15 cellular contexts compared by ENCODE assay signal in the genomic region with DNA sequence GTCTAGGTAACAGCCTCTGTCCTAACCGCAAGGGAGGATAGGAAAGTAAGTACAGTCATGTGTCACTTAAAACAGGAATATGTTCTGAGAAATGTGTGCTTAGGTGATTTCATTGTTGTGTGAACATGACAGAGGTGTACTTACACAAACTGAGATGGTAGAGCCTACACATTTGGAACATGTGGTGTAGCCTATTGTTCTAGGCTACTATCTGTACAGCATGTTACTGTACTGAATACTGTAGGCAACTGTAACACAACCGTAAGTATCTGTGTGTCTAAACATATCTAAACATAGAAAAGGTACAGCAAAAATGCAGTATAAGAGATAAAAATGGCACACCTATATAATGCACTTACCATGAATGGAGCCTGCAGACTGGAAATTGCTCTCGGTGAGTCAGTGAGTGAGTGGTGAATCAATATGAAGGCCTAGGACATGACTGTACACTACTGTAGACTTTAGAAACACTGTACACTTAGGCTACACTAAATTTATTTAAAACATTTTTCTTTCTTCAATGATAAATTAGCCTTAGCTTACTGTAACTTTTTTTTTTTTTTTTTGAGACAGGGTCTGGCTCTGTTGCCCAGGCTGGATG. TPM values are rescaled to one million over a fixed set of nuclear protein-coding genes. Genes with fewer than 3 reads are reported as not detected.
DNase-seq lines count a peak whose midpoint lies in the region; ATAC-seq, FAIRE-seq and TF ChIP-seq lines count a peak whose summit lies in the region.
"Had no signal": no experiment of that assay in that cellular context is flagged by ENCODE, and none has a peak within 500 bp of the region (broad histone marks: within the 10 kb centered on the region; RNA-seq: fewer than 3 reads in every experiment).

No MANE protein-coding gene starts in this region.

- FAIRE-seq in H54 (lab: Jason Lieb, UNC): peak; percentile 11

- H3K4me3 ChIP-seq in PC-3 (ENCODE audit: low read length) (no peak overlapping the region), mammary epithelial cell (replicated peaks in 1 of 3; ENCODE audit: insufficient read depth in 1 of 3, low read depth in 2 of 3, low read length in 3 of 3) (no peak overlapping the region), osteoblast (ENCODE audit: insufficient read depth, low read length) (no peak overlapping the region)
- H3K4me3 ChIP-seq: ovary, Peyer's patch, uterus had no signal

- H3K9me3 ChIP-seq in PC-3 (ENCODE audit: low read length) (no peaks in the 10 kb centered on the region), mammary epithelial cell (replicated peaks; ENCODE audit: insufficient read depth, low read length) (no peaks in the 10 kb centered on the region), osteoblast (ENCODE audit: low read depth, low read length) (no peaks in the 10 kb centered on the region)
- H3K9me3 ChIP-seq: ovary, Peyer's patch, uterus had no signal

- dilution Hi-C loops in mammary epithelial cell (cut with HindIII; ENCODE audit: low sequenced_read_pairs): no loop called here

- CTCF ChIA-PET in PC-3 (lab: Charles Lee) (no interaction called here), mammary epithelial cell (lab: Charles Lee; ENCODE audit: low non-redundant PET) (no interaction called here)

- in situ Hi-C loops in mammary epithelial cell (cut with MboI; ENCODE audit: low sequenced_read_pairs in 2 of 2): no loop called here

- no peaks in the 10 kb centered on the region for H4K20me1 ChIP-seq in PC-3 (ENCODE audit: low read length)
- no peaks in the 10 kb centered on the region for H4K20me1 ChIP-seq in mammary epithelial cell (ENCODE audit: insufficient read depth, low read length)
- no peaks in the 10 kb centered on the region for H4K20me1 ChIP-seq in osteoblast (ENCODE audit: insufficient read depth, low read length)

- H2AFZ ChIP-seq in PC-3 (ENCODE audit: low read length) (no peak overlapping the region), mammary epithelial cell (ENCODE audit: low read depth, low read length) (peak overlapping the region; percentile 72), osteoblast (ENCODE audit: low read length) (no peak overlapping the region)

- POLR2A ChIA-PET in PC-3 (lab: Charles Lee; ENCODE audit: unreplicated experiment): interaction anchor here (0.6 kb wide), 1 partner anchor 25 kb away, joined by 15 read pairs; no protein-coding TSS in a partner anchor

- WGBS in mammary epithelial cell (ENCODE audit: low coverage, missing lambda C conversion rate): 56% methylated on average over 3 of the region's 3 CpGs

- H3K4me1 ChIP-seq in PC-3 (ENCODE audit: insufficient read depth, low read length) (peaks cover 10% of the 10 kb centered on the region; the same call in 1 of the 2 replicates), mammary epithelial cell (ENCODE audit: insufficient read depth, low read length) (peaks cover 19% of the 10 kb centered on the region), osteoblast (ENCODE audit: insufficient read depth, low read length) (peaks cover 4% of the 10 kb centered on the region)
- H3K4me1 ChIP-seq: Peyer's patch, uterus had no signal

- no TSS peak for BruUV-seq in PC-3 (replicated peaks; lab: Mats Ljungman, UMichigan)
- BruUV-seq in mammary epithelial cell (replicated peaks; lab: Mats Ljungman, UMichigan): TSS peak; percentile 87

- no peak for TF ChIP-seq POLR2A in H54 (IDR thresholded peaks at IDR 0.05; ENCODE audit: low read depth, low read length)

- intact Hi-C loops in PC-3 (cut with micrococcal nuclease) (no loop called here), mammary epithelial cell (cut with micrococcal nuclease) (no loop called here), left cardiac atrium (cut with DNase I) (no loop called here)

- H3K79me2 ChIP-seq in PC-3 (ENCODE audit: low read length) (no peaks in the 10 kb centered on the region), mammary epithelial cell (ENCODE audit: insufficient read depth, low read length) (no peaks in the 10 kb centered on the region), osteoblast (ENCODE audit: insufficient read depth, low read length) (no peaks in the 10 kb centered on the region)

- peak overlapping the region; percentile 34 for H3K27ac ChIP-seq in PC-3 (ENCODE audit: low read length)
- peak overlapping the region; percentile 39 for H3K27ac ChIP-seq in mammary epithelial cell (ENCODE audit: insufficient read depth, low read depth, low read length)
- peak overlapping the region; percentile 43 for H3K27ac ChIP-seq in osteoblast (ENCODE audit: low read depth, low read length)
- H3K27ac ChIP-seq: C4-2B, ovary, Peyer's patch, uterus had no signal

- H3F3A ChIP-seq in PC-3 (ENCODE audit: low read length, unreplicated experiment): no peaks in the 10 kb centered on the region

- no peak overlapping the region for H3K9ac ChIP-seq in PC-3 (ENCODE audit: low read length)
- H3K9ac ChIP-seq in mammary epithelial cell (ENCODE audit: insufficient read depth, low read length): no peak overlapping the region

- H3K4me2 ChIP-seq in PC-3 (ENCODE audit: low read length): no peak overlapping the region
- H3K4me2 ChIP-seq in mammary epithelial cell (ENCODE audit: insufficient read depth, low read depth, low read length): peak overlapping the region; percentile 17
- H3K4me2 ChIP-seq in osteoblast (ENCODE audit: insufficient read depth, low read length): no peak overlapping the region

- no peaks in the 10 kb centered on the region for H3K9me2 ChIP-seq in PC-3 (replicated peaks; ENCODE audit: low read length)

- DNase-seq in H54 (ENCODE audit: insufficient read length, low spot score) (no peak), PC-3 (peak; percentile 80), mammary epithelial cell (peak; percentile 83), osteoblast (ENCODE audit: insufficient read length, low spot score, missing footprints) (no peak), amygdala (lab: John Stamatoyannopoulos, UW) (no peak), D341Med (ENCODE audit: low spot score) (no peak), left cardiac atrium (no peak)
- DNase-seq: DMS79 treated with DMSO at 0.1 percent for 48 hours, NCI-H2029, NCI-H524 treated with DMSO at 0.1 percent for 48 hours, ovary, Peyer's patch, uterus had no signal

- ATAC-seq in PC-3 (peak; percentile 99), HG02610 (IDR thresholded peaks at IDR 0.05; ENCODE audit: unreplicated experiment) (no peak), left cardiac atrium (no peak)

- H3K27me3 ChIP-seq in PC-3 (ENCODE audit: low read length) (no peaks in the 10 kb centered on the region), mammary epithelial cell (ENCODE audit: insufficient read depth, low read length) (no peaks in the 10 kb centered on the region), osteoblast (ENCODE audit: insufficient read depth, low read length) (no peaks in the 10 kb centered on the region)
- H3K27me3 ChIP-seq: ovary, Peyer's patch, uterus had no signal

- H3K36me3 ChIP-seq in PC-3 (ENCODE audit: low read depth, low read length) (no peaks in the 10 kb centered on the region), mammary epithelial cell (ENCODE audit: insufficient read depth, low read length) (no peaks in the 10 kb centered on the region), osteoblast (ENCODE audit: insufficient read depth, low read length) (no peaks in the 10 kb centered on the region)
- H3K36me3 ChIP-seq: ovary, Peyer's patch, uterus had no signal

- no peak for TF ChIP-seq CTCF in PC-3 (conservative IDR thresholded peaks at IDR 0.05; ENCODE audit: low read depth, low read length)
- TF ChIP-seq CTCF in mammary epithelial cell (conservative IDR thresholded peaks at IDR 0.05 in 1 of 2, IDR thresholded peaks at IDR 0.05 in 1 of 2; ENCODE audit: extremely low read depth in 1 of 2, insufficient read depth in 1 of 2, low read depth in 1 of 2, low read length in 2 of 2): no peak
- no peak for TF ChIP-seq CTCF in osteoblast (IDR thresholded peaks at IDR 0.05; ENCODE audit: extremely low read depth, low read depth, low read length)

RNA-seq across cellular contexts. Expression of a gene that starts 13.2 kb away (rescaled TPM):
- total RNA-seq in PC-3 (2014; rRNA removed): 43.0 and 86.4 TPM in 2 replicates
- total RNA-seq in mammary epithelial cell: 100 to 1,000 TPM; 304 to 321 TPM
- polyA plus RNA-seq in mammary epithelial cell: 35.7 TPM
- polyA minus RNA-seq in mammary epithelial cell: 210 TPM
- 189 and 225 TPM in 2 replicates for total RNA-seq in osteoblast
- total RNA-seq in left cardiac atrium: 10 to 100 TPM; 42.4 to 59.8 TPM

RNA-seq across cellular contexts. Expression of a gene that starts 48.8 kb away (rescaled TPM):
- total RNA-seq in PC-3 (2014; rRNA removed) (2.2 and 2.6 TPM in 2 replicates), mammary epithelial cell (10 to 100 TPM in 1 of 2 donors, 1 to 10 TPM in 1; 5.5 to 12.4 TPM), osteoblast (4.1 and 5.8 TPM in 2 replicates), left cardiac atrium (1 to 10 TPM; 5.2 to 7.1 TPM)
- 7.8 TPM for polyA plus RNA-seq in mammary epithelial cell
- polyA minus RNA-seq in mammary epithelial cell: 55.1 TPM

Comparison
In these comparisons a context has a peak if more than half of its experiments do, and no peak if none do; other contexts are left out.
1. DNase-seq: peak in PC-3 (single experiment) and mammary epithelial cell (single experiment); none in H54 (single experiment), osteoblast (single experiment), amygdala (0 of 56), D341Med (single experiment) and left cardiac atrium (single experiment).
2. Peak in every context shown above with its lines, with median percentiles within 50 percentile points of each other: H3K27ac ChIP-seq.